ENCODE assay signal across 1 cellular context in the genomic region with DNA sequence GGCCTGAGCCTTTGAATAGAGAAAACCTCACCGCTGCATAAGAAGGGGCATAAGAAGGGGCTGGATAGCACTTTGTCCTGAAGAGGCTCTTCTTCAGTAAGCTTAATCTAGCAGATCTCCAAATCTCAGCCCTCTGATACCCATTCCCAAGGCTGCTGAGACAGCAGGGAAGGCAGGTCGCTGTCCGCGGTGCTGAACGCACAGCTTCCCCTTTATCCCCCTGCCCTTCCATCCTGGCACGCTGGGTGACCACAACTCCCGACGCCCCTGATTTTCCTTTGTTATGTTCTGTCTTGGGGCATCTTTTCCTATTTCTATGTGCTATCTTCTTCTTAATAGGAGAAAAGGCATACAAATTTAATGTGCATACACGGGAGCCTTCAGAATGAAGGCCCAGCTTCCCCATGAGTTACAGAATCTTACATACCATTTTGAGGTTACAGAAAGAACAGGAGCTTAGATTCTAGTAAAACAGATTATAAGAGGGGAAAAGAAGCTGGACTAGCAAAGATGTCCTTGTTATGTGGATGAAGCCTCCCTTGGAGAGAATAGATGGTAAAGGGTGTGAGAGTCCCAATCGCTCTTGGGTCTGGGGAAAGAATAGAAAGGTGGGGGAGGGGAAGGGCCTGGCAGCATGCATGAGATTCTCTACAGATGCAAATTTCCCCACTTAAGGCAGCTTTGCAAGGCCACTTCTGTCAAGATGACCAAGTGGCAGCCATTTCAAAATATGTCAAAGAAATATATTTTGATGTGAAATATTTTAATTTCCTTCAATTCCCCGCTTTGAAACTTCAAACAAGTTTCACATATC.
TF ChIP-seq lines count a peak whose summit lies in the region.

No MANE protein-coding gene starts in this region.

TF ChIP-seq in HepG2, 621 proteins besides CTCF, POLR2A, EP300 and RAD21 (continued from another document and continues in another):
- TF ChIP-seq, protein P1, sequence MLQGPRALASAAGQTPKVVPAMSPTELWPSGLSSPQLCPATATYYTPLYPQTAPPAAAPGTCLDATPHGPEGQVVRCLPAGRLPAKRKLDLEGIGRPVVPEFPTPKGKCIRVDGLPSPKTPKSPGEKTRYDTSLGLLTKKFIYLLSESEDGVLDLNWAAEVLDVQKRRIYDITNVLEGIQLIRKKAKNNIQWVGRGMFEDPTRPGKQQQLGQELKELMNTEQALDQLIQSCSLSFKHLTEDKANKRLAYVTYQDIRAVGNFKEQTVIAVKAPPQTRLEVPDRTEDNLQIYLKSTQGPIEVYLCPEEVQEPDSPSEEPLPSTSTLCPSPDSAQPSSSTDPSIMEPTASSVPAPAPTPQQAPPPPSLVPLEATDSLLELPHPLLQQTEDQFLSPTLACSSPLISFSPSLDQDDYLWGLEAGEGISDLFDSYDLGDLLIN (CRISPR knock-in tag; IDR thresholded peaks at IDR 0.05; ENCODE audit: borderline replicate concordance), result no peak
- TF ChIP-seq, protein P2, sequence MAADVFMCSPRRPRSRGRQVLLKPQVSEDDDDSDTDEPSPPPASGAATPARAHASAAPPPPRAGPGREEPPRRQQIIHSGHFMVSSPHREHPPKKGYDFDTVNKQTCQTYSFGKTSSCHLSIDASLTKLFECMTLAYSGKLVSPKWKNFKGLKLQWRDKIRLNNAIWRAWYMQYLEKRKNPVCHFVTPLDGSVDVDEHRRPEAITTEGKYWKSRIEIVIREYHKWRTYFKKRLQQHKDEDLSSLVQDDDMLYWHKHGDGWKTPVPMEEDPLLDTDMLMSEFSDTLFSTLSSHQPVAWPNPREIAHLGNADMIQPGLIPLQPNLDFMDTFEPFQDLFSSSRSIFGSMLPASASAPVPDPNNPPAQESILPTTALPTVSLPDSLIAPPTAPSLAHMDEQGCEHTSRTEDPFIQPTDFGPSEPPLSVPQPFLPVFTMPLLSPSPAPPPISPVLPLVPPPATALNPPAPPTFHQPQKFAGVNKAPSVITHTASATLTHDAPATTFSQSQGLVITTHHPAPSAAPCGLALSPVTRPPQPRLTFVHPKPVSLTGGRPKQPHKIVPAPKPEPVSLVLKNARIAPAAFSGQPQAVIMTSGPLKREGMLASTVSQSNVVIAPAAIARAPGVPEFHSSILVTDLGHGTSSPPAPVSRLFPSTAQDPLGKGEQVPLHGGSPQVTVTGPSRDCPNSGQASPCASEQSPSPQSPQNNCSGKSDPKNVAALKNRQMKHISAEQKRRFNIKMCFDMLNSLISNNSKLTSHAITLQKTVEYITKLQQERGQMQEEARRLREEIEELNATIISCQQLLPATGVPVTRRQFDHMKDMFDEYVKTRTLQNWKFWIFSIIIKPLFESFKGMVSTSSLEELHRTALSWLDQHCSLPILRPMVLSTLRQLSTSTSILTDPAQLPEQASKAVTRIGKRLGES (CRISPR knock-in tag; IDR thresholded peaks at IDR 0.05; ENCODE audit: borderline replicate concordance), result peak; percentile 78; the same call in 1 of the 2 replicates
- no peak for TF ChIP-seq ZKSCAN1 (IDR thresholded peaks at IDR 0.05; ENCODE audit: low read length)
- TF ChIP-seq PAWR (CRISPR knock-in tag; IDR thresholded peaks at IDR 0.05; ENCODE audit: borderline replicate concordance), result no peak
- no peak for TF ChIP-seq ZNF205 (CRISPR knock-in tag; IDR thresholded peaks at IDR 0.05)
- no peak for TF ChIP-seq HCFC1 (IDR thresholded peaks at IDR 0.05; ENCODE audit: low read depth, low read length)
- no peak for TF ChIP-seq SRSF4 (IDR thresholded peaks at IDR 0.05; ENCODE audit: low read depth, low read length, poor library complexity, severe bottlenecking)
- TF ChIP-seq JUN (CRISPR knock-in tag; IDR thresholded peaks at IDR 0.05), result no peak
- TF ChIP-seq PCBP2 (optimal IDR thresholded peaks at IDR 0.05; ENCODE audit: low read depth, low read length, poor library complexity, severe bottlenecking), result no peak
- TF ChIP-seq, protein P3, sequence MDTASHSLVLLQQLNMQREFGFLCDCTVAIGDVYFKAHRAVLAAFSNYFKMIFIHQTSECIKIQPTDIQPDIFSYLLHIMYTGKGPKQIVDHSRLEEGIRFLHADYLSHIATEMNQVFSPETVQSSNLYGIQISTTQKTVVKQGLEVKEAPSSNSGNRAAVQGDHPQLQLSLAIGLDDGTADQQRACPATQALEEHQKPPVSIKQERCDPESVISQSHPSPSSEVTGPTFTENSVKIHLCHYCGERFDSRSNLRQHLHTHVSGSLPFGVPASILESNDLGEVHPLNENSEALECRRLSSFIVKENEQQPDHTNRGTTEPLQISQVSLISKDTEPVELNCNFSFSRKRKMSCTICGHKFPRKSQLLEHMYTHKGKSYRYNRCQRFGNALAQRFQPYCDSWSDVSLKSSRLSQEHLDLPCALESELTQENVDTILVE (CRISPR knock-in tag; IDR thresholded peaks at IDR 0.05), result peak; percentile 84
- TF ChIP-seq, protein P4, sequence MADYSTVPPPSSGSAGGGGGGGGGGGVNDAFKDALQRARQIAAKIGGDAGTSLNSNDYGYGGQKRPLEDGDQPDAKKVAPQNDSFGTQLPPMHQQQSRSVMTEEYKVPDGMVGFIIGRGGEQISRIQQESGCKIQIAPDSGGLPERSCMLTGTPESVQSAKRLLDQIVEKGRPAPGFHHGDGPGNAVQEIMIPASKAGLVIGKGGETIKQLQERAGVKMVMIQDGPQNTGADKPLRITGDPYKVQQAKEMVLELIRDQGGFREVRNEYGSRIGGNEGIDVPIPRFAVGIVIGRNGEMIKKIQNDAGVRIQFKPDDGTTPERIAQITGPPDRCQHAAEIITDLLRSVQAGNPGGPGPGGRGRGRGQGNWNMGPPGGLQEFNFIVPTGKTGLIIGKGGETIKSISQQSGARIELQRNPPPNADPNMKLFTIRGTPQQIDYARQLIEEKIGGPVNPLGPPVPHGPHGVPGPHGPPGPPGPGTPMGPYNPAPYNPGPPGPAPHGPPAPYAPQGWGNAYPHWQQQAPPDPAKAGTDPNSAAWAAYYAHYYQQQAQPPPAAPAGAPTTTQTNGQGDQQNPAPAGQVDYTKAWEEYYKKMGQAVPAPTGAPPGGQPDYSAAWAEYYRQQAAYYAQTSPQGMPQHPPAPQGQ (CRISPR knock-in tag; IDR thresholded peaks at IDR 0.05; ENCODE audit: borderline replicate concordance), result no peak
- no peak for TF ChIP-seq ZNF672 (CRISPR knock-in tag; IDR thresholded peaks at IDR 0.05)
- TF ChIP-seq ZNF460 (CRISPR knock-in tag; IDR thresholded peaks at IDR 0.05; ENCODE audit: borderline replicate concordance), result no peak
- 0 out of 2 replicates have a peak, but pooled peaks have one; percentile 47 for TF ChIP-seq CCDC6 (CRISPR knock-in tag; IDR thresholded peaks at IDR 0.05)
- no peak for TF ChIP-seq TOE1 (CRISPR knock-in tag; IDR thresholded peaks at IDR 0.05)
- 0 out of 2 replicates have a peak, but pooled peaks have one; percentile 38 for TF ChIP-seq ZNF235 (CRISPR knock-in tag; IDR thresholded peaks at IDR 0.05; ENCODE audit: borderline replicate concordance)
- TF ChIP-seq HMG20A (CRISPR knock-in tag; IDR thresholded peaks at IDR 0.05; ENCODE audit: borderline replicate concordance), result no peak
- TF ChIP-seq ERF (CRISPR knock-in tag; IDR thresholded peaks at IDR 0.05), result peak; percentile 79; the same call in 1 of the 2 replicates
- TF ChIP-seq SETDB1 (CRISPR knock-in tag; IDR thresholded peaks at IDR 0.05; ENCODE audit: borderline replicate concordance), result no peak
- TF ChIP-seq ZSCAN30 (CRISPR knock-in tag; IDR thresholded peaks at IDR 0.05), result no peak
- TF ChIP-seq ZNF296 (CRISPR knock-in tag; conservative IDR thresholded peaks at IDR 0.05), result no peak
- TF ChIP-seq RELA (CRISPR knock-in tag; IDR thresholded peaks at IDR 0.05), result no peak
- no peak for TF ChIP-seq SP2 (CRISPR knock-in tag; IDR thresholded peaks at IDR 0.05)
- TF ChIP-seq, protein P5, sequence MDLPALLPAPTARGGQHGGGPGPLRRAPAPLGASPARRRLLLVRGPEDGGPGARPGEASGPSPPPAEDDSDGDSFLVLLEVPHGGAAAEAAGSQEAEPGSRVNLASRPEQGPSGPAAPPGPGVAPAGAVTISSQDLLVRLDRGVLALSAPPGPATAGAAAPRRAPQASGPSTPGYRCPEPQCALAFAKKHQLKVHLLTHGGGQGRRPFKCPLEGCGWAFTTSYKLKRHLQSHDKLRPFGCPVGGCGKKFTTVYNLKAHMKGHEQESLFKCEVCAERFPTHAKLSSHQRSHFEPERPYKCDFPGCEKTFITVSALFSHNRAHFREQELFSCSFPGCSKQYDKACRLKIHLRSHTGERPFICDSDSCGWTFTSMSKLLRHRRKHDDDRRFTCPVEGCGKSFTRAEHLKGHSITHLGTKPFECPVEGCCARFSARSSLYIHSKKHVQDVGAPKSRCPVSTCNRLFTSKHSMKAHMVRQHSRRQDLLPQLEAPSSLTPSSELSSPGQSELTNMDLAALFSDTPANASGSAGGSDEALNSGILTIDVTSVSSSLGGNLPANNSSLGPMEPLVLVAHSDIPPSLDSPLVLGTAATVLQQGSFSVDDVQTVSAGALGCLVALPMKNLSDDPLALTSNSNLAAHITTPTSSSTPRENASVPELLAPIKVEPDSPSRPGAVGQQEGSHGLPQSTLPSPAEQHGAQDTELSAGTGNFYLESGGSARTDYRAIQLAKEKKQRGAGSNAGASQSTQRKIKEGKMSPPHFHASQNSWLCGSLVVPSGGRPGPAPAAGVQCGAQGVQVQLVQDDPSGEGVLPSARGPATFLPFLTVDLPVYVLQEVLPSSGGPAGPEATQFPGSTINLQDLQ (CRISPR knock-in tag; IDR thresholded peaks at IDR 0.05), result no peak; the same call in 1 of the 2 replicates
- TF ChIP-seq, protein P6, sequence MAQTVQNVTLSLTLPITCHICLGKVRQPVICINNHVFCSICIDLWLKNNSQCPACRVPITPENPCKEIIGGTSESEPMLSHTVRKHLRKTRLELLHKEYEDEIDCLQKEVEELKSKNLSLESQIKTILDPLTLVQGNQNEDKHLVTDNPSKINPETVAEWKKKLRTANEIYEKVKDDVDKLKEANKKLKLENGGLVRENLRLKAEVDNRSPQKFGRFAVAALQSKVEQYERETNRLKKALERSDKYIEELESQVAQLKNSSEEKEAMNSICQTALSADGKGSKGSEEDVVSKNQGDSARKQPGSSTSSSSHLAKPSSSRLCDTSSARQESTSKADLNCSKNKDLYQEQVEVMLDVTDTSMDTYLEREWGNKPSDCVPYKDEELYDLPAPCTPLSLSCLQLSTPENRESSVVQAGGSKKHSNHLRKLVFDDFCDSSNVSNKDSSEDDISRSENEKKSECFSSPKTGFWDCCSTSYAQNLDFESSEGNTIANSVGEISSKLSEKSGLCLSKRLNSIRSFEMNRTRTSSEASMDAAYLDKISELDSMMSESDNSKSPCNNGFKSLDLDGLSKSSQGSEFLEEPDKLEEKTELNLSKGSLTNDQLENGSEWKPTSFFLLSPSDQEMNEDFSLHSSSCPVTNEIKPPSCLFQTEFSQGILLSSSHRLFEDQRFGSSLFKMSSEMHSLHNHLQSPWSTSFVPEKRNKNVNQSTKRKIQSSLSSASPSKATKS (CRISPR knock-in tag; IDR thresholded peaks at IDR 0.05), result no peak
- no peak for TF ChIP-seq ZNF292 (CRISPR knock-in tag; IDR thresholded peaks at IDR 0.05; ENCODE audit: borderline replicate concordance, low read depth)
- TF ChIP-seq ZNF562 (CRISPR knock-in tag; IDR thresholded peaks at IDR 0.05; ENCODE audit: borderline replicate concordance), result no peak
- TF ChIP-seq, protein P7, sequence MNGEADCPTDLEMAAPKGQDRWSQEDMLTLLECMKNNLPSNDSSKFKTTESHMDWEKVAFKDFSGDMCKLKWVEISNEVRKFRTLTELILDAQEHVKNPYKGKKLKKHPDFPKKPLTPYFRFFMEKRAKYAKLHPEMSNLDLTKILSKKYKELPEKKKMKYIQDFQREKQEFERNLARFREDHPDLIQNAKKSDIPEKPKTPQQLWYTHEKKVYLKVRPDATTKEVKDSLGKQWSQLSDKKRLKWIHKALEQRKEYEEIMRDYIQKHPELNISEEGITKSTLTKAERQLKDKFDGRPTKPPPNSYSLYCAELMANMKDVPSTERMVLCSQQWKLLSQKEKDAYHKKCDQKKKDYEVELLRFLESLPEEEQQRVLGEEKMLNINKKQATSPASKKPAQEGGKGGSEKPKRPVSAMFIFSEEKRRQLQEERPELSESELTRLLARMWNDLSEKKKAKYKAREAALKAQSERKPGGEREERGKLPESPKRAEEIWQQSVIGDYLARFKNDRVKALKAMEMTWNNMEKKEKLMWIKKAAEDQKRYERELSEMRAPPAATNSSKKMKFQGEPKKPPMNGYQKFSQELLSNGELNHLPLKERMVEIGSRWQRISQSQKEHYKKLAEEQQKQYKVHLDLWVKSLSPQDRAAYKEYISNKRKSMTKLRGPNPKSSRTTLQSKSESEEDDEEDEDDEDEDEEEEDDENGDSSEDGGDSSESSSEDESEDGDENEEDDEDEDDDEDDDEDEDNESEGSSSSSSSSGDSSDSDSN (CRISPR knock-in tag; IDR thresholded peaks at IDR 0.05), result no peak
- no peak for TF ChIP-seq TBP (CRISPR knock-in tag; IDR thresholded peaks at IDR 0.05)
- TF ChIP-seq KDM5B (CRISPR knock-in tag; IDR thresholded peaks at IDR 0.05; ENCODE audit: borderline replicate concordance), result no peak
- no peak for TF ChIP-seq ZNF674 (CRISPR knock-in tag; IDR thresholded peaks at IDR 0.05; ENCODE audit: low read depth)
- no peak for TF ChIP-seq SMC3 (IDR thresholded peaks at IDR 0.05; ENCODE audit: low read length)
- peak; percentile 49; the same call in 1 of the 2 replicates for TF ChIP-seq FOSL2 (CRISPR knock-in tag; IDR thresholded peaks at IDR 0.05)
- no peak for TF ChIP-seq LCORL (IDR thresholded peaks at IDR 0.05)
- TF ChIP-seq LCORL (CRISPR knock-in tag; IDR thresholded peaks at IDR 0.05), result no peak
- no peak for TF ChIP-seq CENPX (CRISPR knock-in tag; IDR thresholded peaks at IDR 0.05)
- TF ChIP-seq, protein P8, sequence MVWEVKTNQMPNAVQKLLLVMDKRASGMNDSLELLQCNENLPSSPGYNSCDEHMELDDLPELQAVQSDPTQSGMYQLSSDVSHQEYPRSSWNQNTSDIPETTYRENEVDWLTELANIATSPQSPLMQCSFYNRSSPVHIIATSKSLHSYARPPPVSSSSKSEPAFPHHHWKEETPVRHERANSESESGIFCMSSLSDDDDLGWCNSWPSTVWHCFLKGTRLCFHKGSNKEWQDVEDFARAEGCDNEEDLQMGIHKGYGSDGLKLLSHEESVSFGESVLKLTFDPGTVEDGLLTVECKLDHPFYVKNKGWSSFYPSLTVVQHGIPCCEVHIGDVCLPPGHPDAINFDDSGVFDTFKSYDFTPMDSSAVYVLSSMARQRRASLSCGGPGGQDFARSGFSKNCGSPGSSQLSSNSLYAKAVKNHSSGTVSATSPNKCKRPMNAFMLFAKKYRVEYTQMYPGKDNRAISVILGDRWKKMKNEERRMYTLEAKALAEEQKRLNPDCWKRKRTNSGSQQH (CRISPR knock-in tag; IDR thresholded peaks at IDR 0.05; ENCODE audit: low read depth), result peak; percentile 93
- TF ChIP-seq ZNF598 (CRISPR knock-in tag; IDR thresholded peaks at IDR 0.05; ENCODE audit: borderline replicate concordance), result no peak
- no peak for TF ChIP-seq SAFB2 (CRISPR knock-in tag; IDR thresholded peaks at IDR 0.05; ENCODE audit: borderline replicate concordance, low read depth)
